ENCODE assay signal across 28 cellular contexts in genomic region chr3:62027231-62027630, GRCh38.
"Had no signal": no experiment of that assay in that cellular context is flagged by ENCODE, and none has a peak within 500 bp of the region (broad histone marks: within the 10 kb centered on the region; RNA-seq: fewer than 3 reads in every experiment).

No MANE protein-coding gene starts in this region.

- H3K27ac ChIP-seq: ascending aorta, esophagus muscularis mucosa, foreskin keratinocyte, gastrocnemius medialis, heart left ventricle had no signal

- H3K27me3 ChIP-seq: ascending aorta, esophagus muscularis mucosa, foreskin keratinocyte, gastrocnemius medialis, heart left ventricle had no signal

- FAIRE-seq: colon had no signal

- ATAC-seq: activated CD8-positive, alpha-beta T cell treated with anti-CD3 and anti-CD28 coated beads for 36 hours; activated naive CD4-positive, alpha-beta T cell treated with anti-CD3 and anti-CD28 coated beads, Interleukin-2, amount 50 U/mL, for 72 hours; effector memory CD8-positive, alpha-beta T cell; foreskin keratinocyte; gastrocnemius medialis; heart left ventricle had no signal

- H3K4me3 ChIP-seq: ascending aorta, esophagus muscularis mucosa, gastrocnemius medialis, heart left ventricle had no signal

- H3K27ac Mint-ChIP-seq: activated CD4-positive, alpha-beta T cell treated with anti-CD3 and anti-CD28 coated beads, Interleukin-2, amount 10 ng/mL, durations not matched to agents 7 days and 5 days; activated CD8-positive, alpha-beta T cell treated with anti-CD3 and anti-CD28 coated beads for 36 hours; activated naive CD4-positive, alpha-beta T cell treated with anti-CD3 and anti-CD28 coated beads, Interleukin-2, amount 10 ng/mL, durations not matched to agents 7 days and 5 days; activated naive CD4-positive, alpha-beta T cell treated with anti-CD3 and anti-CD28 coated beads, Interleukin-2, amount 50 U/mL, for 72 hours; activated naive CD8-positive, alpha-beta T cell treated with anti-CD3 and anti-CD28 coated beads, Interleukin-2, amount 10 ng/mL, durations not matched to agents 7 days and 5 days; activated T-helper 1 cell treated with anti-CD3 and anti-CD28 coated beads, Interleukin-12 subunit alpha, Interleukin-12 subunit beta, Interleukin-2, Interleukin-4 antibody, amounts not matched to agents 30 ng/mL and 10 ng/mL and 1 ng/mL, durations not matched to agents 14 hours and 24 hours and 36 hours; activated T-helper 2 cell treated with anti-CD3 and anti-CD28 coated beads, Interferon-gamma antibody, Interleukin-2, Interleukin-4, amounts not matched to agents 10 μg/mL and 5 μg/mL and 100 μg/mL, durations not matched to agents 14 hours and 24 hours and 36 hours; effector memory CD8-positive, alpha-beta T cell had no signal

- H3K4me1 Mint-ChIP-seq: activated CD4-positive, alpha-beta T cell treated with anti-CD3 and anti-CD28 coated beads, Interleukin-2, amount 10 ng/mL, durations not matched to agents 7 days and 5 days; activated naive CD4-positive, alpha-beta T cell treated with anti-CD3 and anti-CD28 coated beads, Interleukin-2, amount 10 ng/mL, durations not matched to agents 7 days and 5 days; activated naive CD8-positive, alpha-beta T cell treated with anti-CD3 and anti-CD28 coated beads, Interleukin-2, amount 10 ng/mL, durations not matched to agents 7 days and 5 days had no signal

- H3K9me3 ChIP-seq: ascending aorta, esophagus muscularis mucosa, gastrocnemius medialis, heart left ventricle had no signal

- H3K4me3 Mint-ChIP-seq: activated CD4-positive, alpha-beta T cell treated with anti-CD3 and anti-CD28 coated beads, Interleukin-2, amount 10 ng/mL, durations not matched to agents 7 days and 5 days; activated CD8-positive, alpha-beta T cell treated with anti-CD3 and anti-CD28 coated beads for 36 hours; activated naive CD4-positive, alpha-beta T cell treated with anti-CD3 and anti-CD28 coated beads, Interleukin-2, amount 10 ng/mL, durations not matched to agents 7 days and 5 days; activated naive CD8-positive, alpha-beta T cell treated with anti-CD3 and anti-CD28 coated beads, Interleukin-2, amount 10 ng/mL, durations not matched to agents 7 days and 5 days; activated T-helper 1 cell treated with anti-CD3 and anti-CD28 coated beads, Interleukin-12 subunit alpha, Interleukin-12 subunit beta, Interleukin-2, Interleukin-4 antibody, amounts not matched to agents 30 ng/mL and 10 ng/mL and 1 ng/mL, durations not matched to agents 14 hours and 24 hours and 36 hours; effector memory CD8-positive, alpha-beta T cell had no signal

- H3K36me3 ChIP-seq: ascending aorta, esophagus muscularis mucosa, gastrocnemius medialis, heart left ventricle had no signal

- H3K36me3 Mint-ChIP-seq: activated naive CD4-positive, alpha-beta T cell treated with anti-CD3 and anti-CD28 coated beads, Interleukin-2, amount 10 ng/mL, durations not matched to agents 7 days and 5 days; activated naive CD4-positive, alpha-beta T cell treated with anti-CD3 and anti-CD28 coated beads, Interleukin-2, amount 50 U/mL, for 72 hours; activated naive CD8-positive, alpha-beta T cell treated with anti-CD3 and anti-CD28 coated beads, Interleukin-2, amount 10 ng/mL, durations not matched to agents 7 days and 5 days had no signal

- H3K9me3 Mint-ChIP-seq: activated CD4-positive, alpha-beta T cell treated with anti-CD3 and anti-CD28 coated beads, Interleukin-2, amount 10 ng/mL, durations not matched to agents 7 days and 5 days; activated CD8-positive, alpha-beta T cell treated with anti-CD3 and anti-CD28 coated beads for 36 hours; activated naive CD4-positive, alpha-beta T cell treated with anti-CD3 and anti-CD28 coated beads, Interleukin-2, amount 10 ng/mL, durations not matched to agents 7 days and 5 days; activated naive CD8-positive, alpha-beta T cell treated with anti-CD3 and anti-CD28 coated beads, Interleukin-2, amount 10 ng/mL, durations not matched to agents 7 days and 5 days; activated T-helper 1 cell treated with anti-CD3 and anti-CD28 coated beads, Interleukin-12 subunit alpha, Interleukin-12 subunit beta, Interleukin-2, Interleukin-4 antibody, amounts not matched to agents 30 ng/mL and 10 ng/mL and 1 ng/mL, durations not matched to agents 14 hours and 24 hours and 36 hours; activated T-helper 2 cell treated with anti-CD3 and anti-CD28 coated beads, Interferon-gamma antibody, Interleukin-2, Interleukin-4, amounts not matched to agents 10 μg/mL and 5 μg/mL and 100 μg/mL, durations not matched to agents 14 hours and 24 hours and 36 hours had no signal

- DNase-seq: activated CD4-positive, alpha-beta T cell treated with anti-CD3 and anti-CD28 coated beads for 1 hour; activated CD4-positive, alpha-beta T cell treated with anti-CD3 and anti-CD28 coated beads for 4 hours; activated CD4-positive, alpha-beta T cell treated with anti-CD3 and anti-CD28 coated beads, Interleukin-2, amount 10 ng/mL, durations not matched to agents 7 days and 5 days; activated CD4-positive, alpha-beta T cell treated with anti-CD3 and anti-CD28 coated beads, Interleukin-2, amount 50 U/mL, for 4 hours; activated CD8-positive, alpha-beta memory T cell treated with anti-CD3 and anti-CD28 coated beads for 24 hours; activated CD8-positive, alpha-beta T cell treated with anti-CD3 and anti-CD28 coated beads for 36 hours; activated effector memory CD4-positive, alpha-beta T cell treated with anti-CD3 and anti-CD28 coated beads, Interleukin-2, amount 50 U/mL, for 16 hours; activated naive CD4-positive, alpha-beta T cell; activated naive CD4-positive, alpha-beta T cell treated with anti-CD3 and anti-CD28 coated beads, Interleukin-2, amount 10 ng/mL, durations not matched to agents 7 days and 5 days; activated naive CD8-positive, alpha-beta T cell treated with anti-CD3 and anti-CD28 coated beads, Interleukin-2, amount 10 ng/mL, durations not matched to agents 7 days and 5 days; activated T-cell treated with anti-CD3 and anti-CD28 coated beads, Interleukin-2, amount 50 U/mL, for 48 hours; caudate nucleus; cortex of kidney; dermis blood vessel endothelial cell; effector CD4-positive, alpha-beta T cell; effector memory CD8-positive, alpha-beta T cell; erythroblast; foreskin keratinocyte; gastrocnemius medialis; glutamatergic neuron; heart left ventricle; T-helper 2 cell had no signal

- H3K27me3 Mint-ChIP-seq: activated naive CD4-positive, alpha-beta T cell treated with anti-CD3 and anti-CD28 coated beads, Interleukin-2, amount 10 ng/mL, durations not matched to agents 7 days and 5 days; activated naive CD8-positive, alpha-beta T cell treated with anti-CD3 and anti-CD28 coated beads, Interleukin-2, amount 10 ng/mL, durations not matched to agents 7 days and 5 days; effector memory CD8-positive, alpha-beta T cell had no signal
